10 cellular contexts compared by ENCODE assay signal in the genomic region with DNA sequence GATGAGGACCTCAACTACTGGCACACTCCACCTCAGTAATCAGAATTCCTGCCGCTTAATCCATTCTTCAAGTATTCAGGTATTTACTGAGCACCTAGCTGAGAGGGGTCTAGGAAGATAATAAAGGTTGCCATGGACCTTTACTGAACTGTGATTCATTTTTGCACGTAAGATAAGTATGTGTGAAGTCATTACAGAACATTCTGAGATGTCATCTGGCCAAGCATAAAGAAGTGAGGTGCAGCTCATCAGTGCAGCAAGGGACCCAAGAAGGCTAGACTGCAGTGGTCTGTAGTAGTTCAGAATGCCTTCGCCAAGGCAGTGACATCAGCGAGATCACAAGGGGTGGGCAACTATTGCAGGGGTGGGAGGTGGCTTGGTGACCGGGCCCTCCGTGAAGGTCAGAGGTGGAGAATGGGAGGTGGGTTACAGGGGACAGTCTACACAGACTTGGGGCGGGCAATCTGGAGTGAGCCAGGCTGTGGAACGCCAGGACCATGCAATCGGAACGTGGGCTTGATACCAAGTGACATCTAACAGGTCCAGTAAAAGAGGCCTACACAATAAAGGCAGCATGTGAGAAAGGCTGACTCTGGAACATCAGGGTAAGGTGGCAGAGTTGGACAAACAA.
DNase-seq lines count a peak whose midpoint lies in the region; ATAC-seq and TF ChIP-seq lines count a peak whose summit lies in the region.
"Had no signal": no experiment of that assay in that cellular context is flagged by ENCODE, and none has a peak within 500 bp of the region (broad histone marks: within the 10 kb centered on the region; RNA-seq: fewer than 3 reads in every experiment).

No MANE protein-coding gene starts in this region.

- no peak for ATAC-seq in left ventricle myocardium superior
- no peak for ATAC-seq in central memory CD8-positive, alpha-beta T cell (replicated peaks; ENCODE audit: extremely low read depth, poor library complexity, severe bottlenecking)
- ATAC-seq in natural killer cell = no peak
- ATAC-seq in GM21786 (IDR thresholded peaks at IDR 0.05; ENCODE audit: unreplicated experiment) = no peak
- ATAC-seq in GM18858 (IDR thresholded peaks at IDR 0.05; ENCODE audit: unreplicated experiment) = no peak

- H3K27ac Mint-ChIP-seq in central memory CD8-positive, alpha-beta T cell (ENCODE audit: low read depth) = peak overlapping the region; percentile 98
- peak overlapping the region; percentile 80 to 91 for H3K27ac Mint-ChIP-seq in natural killer cell

- intact Hi-C loops in left ventricle myocardium superior (cut with micrococcal nuclease) = no loop called here
- intact Hi-C loops in natural killer cell (cut with micrococcal nuclease) = loop anchor here (5.0 to 10.0 kb wide), 2 partner anchors 50 to 277 kb away; no protein-coding TSS in a partner anchor

- TF ChIP-seq CTCF in right atrium auricular region (IDR thresholded peaks at IDR 0.05) (no peak), natural killer cell (IDR thresholded peaks at IDR 0.05) (no peak)

- H3K4me1 ChIP-seq in right atrium auricular region = peaks cover 0 to 46% of the 10 kb centered on the region in 2 donors

- H3K36me3 Mint-ChIP-seq in central memory CD8-positive, alpha-beta T cell (ENCODE audit: insufficient read depth) = peaks cover 10% of the 10 kb centered on the region
- H3K36me3 Mint-ChIP-seq in natural killer cell = no peaks in the 10 kb centered on the region

- no peaks in the 10 kb centered on the region for H3K27me3 Mint-ChIP-seq in central memory CD8-positive, alpha-beta T cell
- H3K27me3 Mint-ChIP-seq in natural killer cell (ENCODE audit: low read depth in 2 of 2) = peaks cover 8 to 12% of the 10 kb centered on the region in 2 donors

- no peak overlapping the region for H3K4me3 Mint-ChIP-seq in central memory CD8-positive, alpha-beta T cell
- peak overlapping the region; percentile 25 for H3K4me3 Mint-ChIP-seq in natural killer cell

- H3K27ac ChIP-seq in right atrium auricular region = peak overlapping the region; percentile 98 to 99

- H3K4me3 ChIP-seq in right atrium auricular region = peak overlapping the region in 1 of 2 donors; percentile 87

- DNase-seq in right atrium auricular region (ENCODE audit: low spot score) (no peak), left ventricle myocardium superior (no peak), natural killer cell (no peak), middle frontal gyrus (ENCODE audit: extremely low spot score, low spot score) (no peak), dedifferentiated amniotic fluid mesenchymal stem cell (ENCODE audit: extremely low spot score) (no peak)
- DNase-seq in central memory CD8-positive, alpha-beta T cell (ENCODE audit: low spot score in 2 of 2) = no peak
- DNase-seq: cortex of kidney, NCI-H1930 had no signal

- H3K27me3 ChIP-seq in right atrium auricular region = no peaks in the 10 kb centered on the region

- H3K9me3 Mint-ChIP-seq in central memory CD8-positive, alpha-beta T cell = no peaks in the 10 kb centered on the region
- no peaks in the 10 kb centered on the region for H3K9me3 Mint-ChIP-seq in natural killer cell

- H3K9me3 ChIP-seq in right atrium auricular region = no peaks in the 10 kb centered on the region

- peaks cover 60% of the 10 kb centered on the region for H3K4me1 Mint-ChIP-seq in central memory CD8-positive, alpha-beta T cell
- H3K4me1 Mint-ChIP-seq in natural killer cell = peaks cover 53 to 63% of the 10 kb centered on the region in 2 donors

- H3K36me3 ChIP-seq in right atrium auricular region = peaks cover 5% of the 10 kb centered on the region
